1 cellular context compared by ENCODE assay signal in the genomic region with DNA sequence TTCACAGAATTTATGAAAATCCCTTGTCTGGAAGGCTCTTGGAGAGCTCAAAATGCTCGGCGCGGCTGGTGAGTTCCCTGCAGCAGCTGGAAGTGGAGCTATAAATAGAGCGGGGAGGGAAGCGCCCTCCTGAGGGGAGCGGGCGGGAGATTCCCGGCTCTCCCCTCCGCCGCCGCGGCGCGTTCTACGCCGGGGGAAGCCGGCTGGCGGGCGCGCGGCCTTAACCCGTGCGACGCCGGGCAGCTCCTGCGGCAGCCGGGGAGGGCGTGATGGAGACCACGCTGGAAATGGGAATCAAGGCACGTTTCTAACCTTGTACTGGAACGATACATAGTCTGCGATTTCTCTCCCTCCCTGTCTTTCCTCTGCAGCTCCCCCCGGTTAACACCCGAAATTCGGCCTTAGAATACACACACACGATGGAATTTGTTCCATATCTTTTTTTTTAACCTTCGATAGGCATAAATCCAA.
TF ChIP-seq lines count a peak whose summit lies in the region.

No MANE protein-coding gene starts in this region.

TF ChIP-seq in H1, 55 proteins besides CTCF, POLR2A, EP300 and RAD21 (continued from another document):
- TF ChIP-seq, protein P1, sequence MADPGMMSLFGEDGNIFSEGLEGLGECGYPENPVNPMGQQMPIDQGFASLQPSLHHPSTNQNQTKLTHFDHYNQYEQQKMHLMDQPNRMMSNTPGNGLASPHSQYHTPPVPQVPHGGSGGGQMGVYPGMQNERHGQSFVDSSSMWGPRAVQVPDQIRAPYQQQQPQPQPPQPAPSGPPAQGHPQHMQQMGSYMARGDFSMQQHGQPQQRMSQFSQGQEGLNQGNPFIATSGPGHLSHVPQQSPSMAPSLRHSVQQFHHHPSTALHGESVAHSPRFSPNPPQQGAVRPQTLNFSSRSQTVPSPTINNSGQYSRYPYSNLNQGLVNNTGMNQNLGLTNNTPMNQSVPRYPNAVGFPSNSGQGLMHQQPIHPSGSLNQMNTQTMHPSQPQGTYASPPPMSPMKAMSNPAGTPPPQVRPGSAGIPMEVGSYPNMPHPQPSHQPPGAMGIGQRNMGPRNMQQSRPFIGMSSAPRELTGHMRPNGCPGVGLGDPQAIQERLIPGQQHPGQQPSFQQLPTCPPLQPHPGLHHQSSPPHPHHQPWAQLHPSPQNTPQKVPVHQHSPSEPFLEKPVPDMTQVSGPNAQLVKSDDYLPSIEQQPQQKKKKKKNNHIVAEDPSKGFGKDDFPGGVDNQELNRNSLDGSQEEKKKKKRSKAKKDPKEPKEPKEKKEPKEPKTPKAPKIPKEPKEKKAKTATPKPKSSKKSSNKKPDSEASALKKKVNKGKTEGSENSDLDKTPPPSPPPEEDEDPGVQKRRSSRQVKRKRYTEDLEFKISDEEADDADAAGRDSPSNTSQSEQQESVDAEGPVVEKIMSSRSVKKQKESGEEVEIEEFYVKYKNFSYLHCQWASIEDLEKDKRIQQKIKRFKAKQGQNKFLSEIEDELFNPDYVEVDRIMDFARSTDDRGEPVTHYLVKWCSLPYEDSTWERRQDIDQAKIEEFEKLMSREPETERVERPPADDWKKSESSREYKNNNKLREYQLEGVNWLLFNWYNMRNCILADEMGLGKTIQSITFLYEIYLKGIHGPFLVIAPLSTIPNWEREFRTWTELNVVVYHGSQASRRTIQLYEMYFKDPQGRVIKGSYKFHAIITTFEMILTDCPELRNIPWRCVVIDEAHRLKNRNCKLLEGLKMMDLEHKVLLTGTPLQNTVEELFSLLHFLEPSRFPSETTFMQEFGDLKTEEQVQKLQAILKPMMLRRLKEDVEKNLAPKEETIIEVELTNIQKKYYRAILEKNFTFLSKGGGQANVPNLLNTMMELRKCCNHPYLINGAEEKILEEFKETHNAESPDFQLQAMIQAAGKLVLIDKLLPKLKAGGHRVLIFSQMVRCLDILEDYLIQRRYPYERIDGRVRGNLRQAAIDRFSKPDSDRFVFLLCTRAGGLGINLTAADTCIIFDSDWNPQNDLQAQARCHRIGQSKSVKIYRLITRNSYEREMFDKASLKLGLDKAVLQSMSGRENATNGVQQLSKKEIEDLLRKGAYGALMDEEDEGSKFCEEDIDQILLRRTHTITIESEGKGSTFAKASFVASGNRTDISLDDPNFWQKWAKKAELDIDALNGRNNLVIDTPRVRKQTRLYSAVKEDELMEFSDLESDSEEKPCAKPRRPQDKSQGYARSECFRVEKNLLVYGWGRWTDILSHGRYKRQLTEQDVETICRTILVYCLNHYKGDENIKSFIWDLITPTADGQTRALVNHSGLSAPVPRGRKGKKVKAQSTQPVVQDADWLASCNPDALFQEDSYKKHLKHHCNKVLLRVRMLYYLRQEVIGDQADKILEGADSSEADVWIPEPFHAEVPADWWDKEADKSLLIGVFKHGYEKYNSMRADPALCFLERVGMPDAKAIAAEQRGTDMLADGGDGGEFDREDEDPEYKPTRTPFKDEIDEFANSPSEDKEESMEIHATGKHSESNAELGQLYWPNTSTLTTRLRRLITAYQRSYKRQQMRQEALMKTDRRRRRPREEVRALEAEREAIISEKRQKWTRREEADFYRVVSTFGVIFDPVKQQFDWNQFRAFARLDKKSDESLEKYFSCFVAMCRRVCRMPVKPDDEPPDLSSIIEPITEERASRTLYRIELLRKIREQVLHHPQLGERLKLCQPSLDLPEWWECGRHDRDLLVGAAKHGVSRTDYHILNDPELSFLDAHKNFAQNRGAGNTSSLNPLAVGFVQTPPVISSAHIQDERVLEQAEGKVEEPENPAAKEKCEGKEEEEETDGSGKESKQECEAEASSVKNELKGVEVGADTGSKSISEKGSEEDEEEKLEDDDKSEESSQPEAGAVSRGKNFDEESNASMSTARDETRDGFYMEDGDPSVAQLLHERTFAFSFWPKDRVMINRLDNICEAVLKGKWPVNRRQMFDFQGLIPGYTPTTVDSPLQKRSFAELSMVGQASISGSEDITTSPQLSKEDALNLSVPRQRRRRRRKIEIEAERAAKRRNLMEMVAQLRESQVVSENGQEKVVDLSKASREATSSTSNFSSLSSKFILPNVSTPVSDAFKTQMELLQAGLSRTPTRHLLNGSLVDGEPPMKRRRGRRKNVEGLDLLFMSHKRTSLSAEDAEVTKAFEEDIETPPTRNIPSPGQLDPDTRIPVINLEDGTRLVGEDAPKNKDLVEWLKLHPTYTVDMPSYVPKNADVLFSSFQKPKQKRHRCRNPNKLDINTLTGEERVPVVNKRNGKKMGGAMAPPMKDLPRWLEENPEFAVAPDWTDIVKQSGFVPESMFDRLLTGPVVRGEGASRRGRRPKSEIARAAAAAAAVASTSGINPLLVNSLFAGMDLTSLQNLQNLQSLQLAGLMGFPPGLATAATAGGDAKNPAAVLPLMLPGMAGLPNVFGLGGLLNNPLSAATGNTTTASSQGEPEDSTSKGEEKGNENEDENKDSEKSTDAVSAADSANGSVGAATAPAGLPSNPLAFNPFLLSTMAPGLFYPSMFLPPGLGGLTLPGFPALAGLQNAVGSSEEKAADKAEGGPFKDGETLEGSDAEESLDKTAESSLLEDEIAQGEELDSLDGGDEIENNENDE (IDR thresholded peaks at IDR 0.05; ENCODE audit: insufficient replicate concordance, low read length), result peak; percentile 32
- TF ChIP-seq EGR1 (IDR thresholded peaks at IDR 0.05; ENCODE audit: borderline replicate concordance, low read depth, low read length) (peak; percentile 23; the same call in 1 of the 2 replicates), CHD2 (IDR thresholded peaks at IDR 0.05; ENCODE audit: low read length) (peak; percentile 19; the same call in 1 of the 2 replicates), YY1 (IDR thresholded peaks at IDR 0.05; ENCODE audit: low read depth, low read length) (0 out of 2 replicates have a peak, but pooled peaks have one; percentile 28), HDAC6 (IDR thresholded peaks at IDR 0.05; ENCODE audit: low read depth, low read length) (no peak), TAF1 (IDR thresholded peaks at IDR 0.05; ENCODE audit: low read depth, low read length) (peak; percentile 39), HDAC2 (IDR thresholded peaks at IDR 0.05; ENCODE audit: borderline replicate concordance in 1 of 2, low read depth in 2 of 2, low read length in 2 of 2) (no peak), RBBP5 (IDR thresholded peaks at IDR 0.05; ENCODE audit: borderline replicate concordance, low read depth, low read length) (peak; percentile 53; the same call in 1 of the 2 replicates)
- TF ChIP-seq, protein P2, sequence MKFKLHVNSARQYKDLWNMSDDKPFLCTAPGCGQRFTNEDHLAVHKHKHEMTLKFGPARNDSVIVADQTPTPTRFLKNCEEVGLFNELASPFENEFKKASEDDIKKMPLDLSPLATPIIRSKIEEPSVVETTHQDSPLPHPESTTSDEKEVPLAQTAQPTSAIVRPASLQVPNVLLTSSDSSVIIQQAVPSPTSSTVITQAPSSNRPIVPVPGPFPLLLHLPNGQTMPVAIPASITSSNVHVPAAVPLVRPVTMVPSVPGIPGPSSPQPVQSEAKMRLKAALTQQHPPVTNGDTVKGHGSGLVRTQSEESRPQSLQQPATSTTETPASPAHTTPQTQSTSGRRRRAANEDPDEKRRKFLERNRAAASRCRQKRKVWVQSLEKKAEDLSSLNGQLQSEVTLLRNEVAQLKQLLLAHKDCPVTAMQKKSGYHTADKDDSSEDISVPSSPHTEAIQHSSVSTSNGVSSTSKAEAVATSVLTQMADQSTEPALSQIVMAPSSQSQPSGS (IDR thresholded peaks at IDR 0.05; ENCODE audit: low read length), result no peak
- TF ChIP-seq, protein P3, sequence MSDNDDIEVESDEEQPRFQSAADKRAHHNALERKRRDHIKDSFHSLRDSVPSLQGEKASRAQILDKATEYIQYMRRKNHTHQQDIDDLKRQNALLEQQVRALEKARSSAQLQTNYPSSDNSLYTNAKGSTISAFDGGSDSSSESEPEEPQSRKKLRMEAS (IDR thresholded peaks at IDR 0.05), result peak; percentile 90
TF ChIP-seq in H1: peak in this region for 11.
